ENCODE assay signal across 8 cellular contexts in the genomic region with DNA sequence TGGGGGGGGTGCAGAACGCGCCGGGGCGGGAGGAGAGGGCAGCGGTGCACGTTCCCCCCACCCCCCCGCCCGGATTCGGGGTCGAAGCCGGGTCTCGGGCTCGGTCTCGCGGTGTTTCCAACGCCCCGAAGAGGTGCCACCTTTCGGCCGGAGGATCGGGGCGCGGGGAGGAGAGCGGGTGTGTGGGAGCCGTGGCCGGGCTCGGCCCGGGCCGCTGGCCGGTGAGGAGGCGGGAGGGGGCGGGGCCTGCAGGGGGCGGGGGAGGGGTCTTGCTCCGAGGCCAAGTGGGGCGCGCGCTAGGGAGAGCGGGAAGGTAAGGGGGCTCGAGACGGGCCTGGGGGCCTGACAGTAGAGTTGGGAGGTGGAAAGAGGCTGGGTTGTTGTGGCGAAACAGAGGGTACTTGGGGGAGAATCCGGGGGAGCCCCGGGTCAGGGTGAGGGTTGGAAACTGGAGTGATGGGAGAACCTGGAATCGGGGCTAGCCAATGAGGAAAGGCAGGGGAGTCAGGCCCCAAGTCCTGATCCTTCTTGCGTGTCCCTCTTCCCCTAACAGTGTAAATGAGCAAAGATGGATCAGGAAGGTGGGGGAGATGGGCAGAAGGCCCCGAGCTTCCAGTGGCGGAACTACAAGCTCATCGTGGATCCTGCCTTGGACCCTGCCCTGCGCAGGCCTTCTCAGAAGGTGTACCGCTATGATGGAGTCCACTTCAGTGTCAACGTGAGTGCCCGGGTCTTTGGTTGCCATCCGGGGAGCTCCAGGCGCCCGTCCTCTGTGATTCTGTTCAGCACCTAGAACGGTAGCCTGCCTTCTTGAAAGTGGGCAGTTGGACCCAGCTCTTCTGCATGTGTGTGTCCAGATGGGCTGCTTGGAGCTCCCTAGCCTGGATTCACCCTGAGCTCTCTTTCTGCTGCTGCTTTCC. TPM values are rescaled to one million over a fixed set of nuclear protein-coding genes. Genes with fewer than 3 reads are reported as not detected.
DNase-seq lines count a peak whose midpoint lies in the region; TF ChIP-seq lines count a peak whose summit lies in the region.

No MANE protein-coding gene starts in this region.

- H4K5ac ChIP-seq in H9 (ENCODE audit: insufficient read length, low read depth, low read length), result no peak overlapping the region

- no peak overlapping the region for H3K56ac ChIP-seq in H9 (ENCODE audit: insufficient read length, low read depth, low read length)

- no peak overlapping the region for H4K8ac ChIP-seq in H9 (replicated peaks; ENCODE audit: insufficient read length, low read depth, low read length)

- H3K36me3 ChIP-seq in MM.1S (replicated peaks; ENCODE audit: insufficient read depth, low read length) (peaks cover 14% of the 10 kb centered on the region), adipocyte (ENCODE audit: control insufficient read depth, insufficient read depth, low read length, severe bottlenecking) (peaks cover 41% of the 10 kb centered on the region)

- H3K23ac ChIP-seq in H9 (ENCODE audit: insufficient read length, low read depth, low read length), result no peak overlapping the region

- H3T11ph ChIP-seq in H9 (ENCODE audit: low read length), result no peak overlapping the region

- no peak overlapping the region for H2AFZ ChIP-seq in H9 (ENCODE audit: low read length)
- H2AFZ ChIP-seq in MM.1S (ENCODE audit: low read length), result no peak overlapping the region

- DNase-seq in SHP77 (lab: John Stamatoyannopoulos, UW) (peak; percentile 40 to 80), SHP77 treated with DMSO at 0.1 percent for 48 hours (lab: John Stamatoyannopoulos, UW) (no peak), H9 (peak; percentile 68), MM.1S (peak; percentile 41), adipocyte (ENCODE audit: low read depth) (peak; percentile 81), hepatic stellate cell (ENCODE audit: low spot score) (peak; percentile 88), retina (peak; percentile 32)
- no peak for DNase-seq in stimulated activated CD4-positive, alpha-beta T cell treated with anti-CD3 and anti-CD28 coated beads, Interleukin-12 subunit alpha, Interleukin-12 subunit beta, amount 100 ng/mL, for 4 hours

- no peaks in the 10 kb centered on the region for H3K9me3 ChIP-seq in H9 (ENCODE audit: control insufficient read depth, low read depth, low read length)
- no peaks in the 10 kb centered on the region for H3K9me3 ChIP-seq in MM.1S (replicated peaks; ENCODE audit: insufficient read depth, low read length)
- H3K9me3 ChIP-seq in adipocyte (ENCODE audit: control insufficient read depth, low read length), result no peaks in the 10 kb centered on the region

- H3K79me2 ChIP-seq in H9 (ENCODE audit: insufficient read depth, low read length) (no peaks in the 10 kb centered on the region; the same call in 1 of the 2 replicates), MM.1S (ENCODE audit: low read length) (peaks cover 30% of the 10 kb centered on the region)

- H3K4me3 ChIP-seq in MM.1S (ENCODE audit: low read length) (peak overlapping the region; percentile 82), adipocyte (ENCODE audit: low read length) (peak overlapping the region; percentile 89)

- H3K4ac ChIP-seq in H9 (ENCODE audit: low read depth, low read length), result no peak overlapping the region

- no peaks in the 10 kb centered on the region for H3K9me3 Mint-ChIP-seq in H9

- H3K27ac ChIP-seq in H9 (ENCODE audit: insufficient read length, low read depth, low read length) (no peak overlapping the region), MM.1S (ENCODE audit: low read length) (no peak overlapping the region)

- peak overlapping the region; percentile 86 to 95 (median 93) for H3K27ac Mint-ChIP-seq in H9

- TF ChIP-seq CTCF in H9 (conservative IDR thresholded peaks at IDR 0.05) (no peak), MM.1S (IDR thresholded peaks at IDR 0.05; ENCODE audit: low read length) (no peak)

- no peak overlapping the region for H2BK5ac ChIP-seq in H9 (ENCODE audit: insufficient read length, low read length)

- peak overlapping the region; percentile 60 for H3K9ac ChIP-seq in H9 (ENCODE audit: extremely low read depth, insufficient read length, low read length)
- H3K9ac ChIP-seq in MM.1S (ENCODE audit: low read length), result peak overlapping the region; percentile 73
- peak overlapping the region; percentile 98 for H3K9ac ChIP-seq in adipocyte (ENCODE audit: low read length)

- H3K9me2 ChIP-seq in MM.1S (replicated peaks; ENCODE audit: insufficient read depth, low read length), result no peaks in the 10 kb centered on the region

- H3K14ac ChIP-seq in H9 (ENCODE audit: insufficient read depth, low read length), result no peak overlapping the region

- peak overlapping the region; percentile 91 to 96 for H3K4me3 Mint-ChIP-seq in H9

- H3K4me2 ChIP-seq in H9 (ENCODE audit: insufficient read depth, insufficient read length, low read length) (peak overlapping the region; percentile 55), MM.1S (ENCODE audit: low read depth, low read length) (peak overlapping the region; percentile 85; the same call in 1 of the 2 replicates)

- no peaks in the 10 kb centered on the region for H3K23me2 ChIP-seq in H9 (ENCODE audit: insufficient read length, low read depth, low read length, poor library complexity, severe bottlenecking)

- no peak overlapping the region for H2BK15ac ChIP-seq in H9 (ENCODE audit: low read depth, low read length)

- H3K36me3 Mint-ChIP-seq in H9 (ENCODE audit: insufficient read depth in 1 of 3, low read depth in 3 of 3), result peaks cover 34 to 48% (median 44%) of the 10 kb centered on the region in 3 experiments

- H2BK120ac ChIP-seq in H9 (ENCODE audit: low read depth, low read length, poor library complexity, severe bottlenecking), result no peak overlapping the region

- H3F3A ChIP-seq in MM.1S (ENCODE audit: insufficient read depth, low read length), result peaks cover 18% of the 10 kb centered on the region

- H4K91ac ChIP-seq in H9 (ENCODE audit: insufficient read length, low read depth, low read length), result no peak overlapping the region

- H2AK5ac ChIP-seq in H9 (ENCODE audit: insufficient read length, low read length), result no peak overlapping the region

- H3K27me3 Mint-ChIP-seq in H9 (ENCODE audit: low read depth), result peaks cover 4% of the 10 kb centered on the region; the same call in 1 of the 2 replicates

- H3K79me1 ChIP-seq in H9 (ENCODE audit: insufficient read depth, low read depth, low read length, poor library complexity, severe bottlenecking), result peaks cover 4% of the 10 kb centered on the region

- H4K20me1 ChIP-seq in H9 (ENCODE audit: control insufficient read depth, insufficient read depth, insufficient read length), result no peaks in the 10 kb centered on the region
- H4K20me1 ChIP-seq in MM.1S (ENCODE audit: insufficient read depth, low read length), result no peaks in the 10 kb centered on the region; the same call in 1 of the 2 replicates

- H2BK12ac ChIP-seq in H9 (ENCODE audit: insufficient read length, low read depth, low read length), result no peak overlapping the region

- peaks cover 6 to 14% of the 10 kb centered on the region in 2 experiments for H3K4me1 Mint-ChIP-seq in H9

- H3K18ac ChIP-seq in H9 (ENCODE audit: insufficient read length, low read depth, low read length), result no peak overlapping the region

- H3K27me3 ChIP-seq in H9 (ENCODE audit: insufficient read depth, low read length), result no peaks in the 10 kb centered on the region
- H3K27me3 ChIP-seq in MM.1S (replicated peaks; ENCODE audit: insufficient read depth, low read length), result no peaks in the 10 kb centered on the region
- no peaks in the 10 kb centered on the region for H3K27me3 ChIP-seq in adipocyte (replicated peaks; ENCODE audit: control insufficient read depth, insufficient read depth, low read length)

- no CpG with 5 or more reads among the region's 55 CpGs for WGBS in H9 (ENCODE audit: extremely low coverage, insufficient read length, low lambda C conversion rate)

- H2BK20ac ChIP-seq in H9 (ENCODE audit: low read depth, low read length, poor library complexity, severe bottlenecking), result no peak overlapping the region

- H3K4me1 ChIP-seq in H9 (ENCODE audit: insufficient read depth, low read length), result no peaks in the 10 kb centered on the region
- peaks cover 16% of the 10 kb centered on the region for H3K4me1 ChIP-seq in MM.1S (ENCODE audit: low read length)
- H3K4me1 ChIP-seq in adipocyte (ENCODE audit: control insufficient read depth, insufficient read depth, low read length), result peaks cover 29% of the 10 kb centered on the region

RNA-seq across cellular contexts. Expression of gene SETD1A, which starts 0.9 kb away (rescaled TPM):
- 36.9 and 37.0 TPM in 2 replicates for total RNA-seq in H9 (2021)

RNA-seq across cellular contexts. Expression of gene ORAI3, which starts 9.6 kb away (rescaled TPM):
- 6.1 and 6.9 TPM in 2 replicates for total RNA-seq in H9 (2021)

RNA-seq across cellular contexts. Expression of gene HSD3B7, which starts 26.6 kb away (rescaled TPM):
- 5.5 and 7.5 TPM in 2 replicates for total RNA-seq in H9 (2021)

RNA-seq across cellular contexts. Expression of gene FBXL19, which starts 35.1 kb away (rescaled TPM):
- 66.8 and 68.0 TPM in 2 replicates for total RNA-seq in H9 (2021)

RNA-seq across cellular contexts. Expression of gene STX1B, which starts 52.0 kb away (rescaled TPM):
- 9.7 and 11.0 TPM in 2 replicates for total RNA-seq in H9 (2021)

Comparison
In these comparisons a context has a peak if more than half of its experiments do, and no peak if none do; other contexts are left out.
1. DNase-seq: peak in SHP77 (2 of 2), H9 (single experiment), MM.1S (single experiment), adipocyte (single experiment), hepatic stellate cell (single experiment) and retina (single experiment); none in SHP77 treated with DMSO at 0.1 percent for 48 hours (single experiment) and stimulated activated CD4-positive, alpha-beta T cell treated with anti-CD3 and anti-CD28 coated beads, Interleukin-12 subunit alpha, Interleukin-12 subunit beta, amount 100 ng/mL, for 4 hours (single experiment).
2. Peak in every context shown above with its lines, with median percentiles within 50 percentile points of each other: H3K9ac ChIP-seq.